Comparison of ENCODE assay signal across 35 cellular contexts in the genomic region with DNA sequence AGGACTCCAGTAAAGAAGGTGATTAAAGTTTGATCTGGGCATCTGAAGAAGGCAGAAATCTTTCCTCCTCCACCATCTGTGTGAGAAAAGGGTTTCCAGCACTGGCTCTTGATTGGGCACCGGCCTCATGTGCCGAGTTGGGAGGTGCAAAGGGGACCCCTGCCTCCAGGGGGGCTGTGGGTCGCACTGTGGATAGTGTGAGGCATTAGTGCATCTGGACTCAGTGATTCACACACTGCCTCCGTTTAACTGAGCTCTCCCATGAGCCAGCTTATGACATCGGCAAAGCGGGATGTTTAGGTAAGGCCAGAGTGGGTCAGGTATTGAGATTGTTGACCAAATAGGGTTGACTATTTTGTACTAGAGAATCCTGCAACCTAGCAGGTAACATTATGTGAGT. TPM values are rescaled to one million over a fixed set of nuclear protein-coding genes. Genes with fewer than 3 reads are reported as not detected.
"Had no signal": no experiment of that assay in that cellular context is flagged by ENCODE, and none has a peak within 500 bp of the region (broad histone marks: within the 10 kb centered on the region; RNA-seq: fewer than 3 reads in every experiment).

No MANE protein-coding gene starts in this region.

- H3K4me3 ChIP-seq: breast epithelium, esophagus squamous epithelium, lower lobe of right lung, mucosa of descending colon, smooth muscle cell, upper lobe of left lung had no signal

- H3K36me3 ChIP-seq: breast epithelium, neutrophil had no signal

- H3K4me2 ChIP-seq: SK-N-SH had no signal

- DNase-seq: activated CD4-positive, alpha-beta memory T cell treated with anti-CD3 and anti-CD28 coated beads for 36 hours; activated CD4-positive, alpha-beta T cell treated with anti-CD3 and anti-CD28 coated beads, Interleukin-2, amount 10 ng/mL, durations not matched to agents 24 days and 14 days; activated CD4-positive, CD25-positive, alpha-beta regulatory T cell treated with anti-CD3 and anti-CD28 coated beads, Interleukin-2, amount 50 U/mL, for 72 hours; activated CD8-positive, alpha-beta memory T cell treated with anti-CD3 and anti-CD28 coated beads, Interleukin-2, amount 50 U/mL, for 48 hours; activated gamma-delta T cell; activated naive CD4-positive, alpha-beta T cell treated with anti-CD3 and anti-CD28 coated beads, Interleukin-2, amount 10 ng/mL, durations not matched to agents 7 days and 5 days; activated naive CD8-positive, alpha-beta T cell treated with anti-CD3 and anti-CD28 coated beads, Interleukin-2, amount 10 ng/mL, durations not matched to agents 7 days and 5 days; activated T-cell treated with anti-CD3 and anti-CD28 coated beads, Interleukin-2, amount 50 U/mL, for 24 hours; dermis blood vessel endothelial cell; effector CD4-positive, alpha-beta T cell; esophagus squamous epithelium; glutamatergic neuron; immature natural killer cell; kidney; lower lobe of right lung; mesendoderm; mucosa of descending colon; naive B cell; nephron progenitor cell; SK-N-SH; stimulated activated CD4-positive, alpha-beta T cell treated with anti-CD3 and anti-CD28 coated beads, Interleukin-1b, Interleukin-23, amount 100 ng/mL, for 48 hours; stimulated activated CD4-positive, alpha-beta T cell treated with anti-CD3 and anti-CD28 coated beads, Interleukin-4, amount 100 ng/mL, for 4 hours; stimulated activated CD8-positive, alpha-beta memory T cell treated with anti-CD3 and anti-CD28 coated beads, Interleukin-4, amount 100 ng/mL, for 48 hours; stimulated activated naive CD8-positive, alpha-beta T cell treated with anti-CD3 and anti-CD28 coated beads, Interleukin-15, amount 100 ng/mL, for 72 hours; substantia nigra; SW 1271; T-helper 17 cell; T1000; upper lobe of left lung had no signal

- H3K27me3 ChIP-seq: breast epithelium, esophagus squamous epithelium, upper lobe of left lung had no signal

- H3K4me1 ChIP-seq: breast epithelium, lower lobe of right lung, upper lobe of left lung had no signal

- H3K27ac ChIP-seq: neutrophil had no signal

- H3K9me3 ChIP-seq: breast epithelium, esophagus squamous epithelium, lower lobe of right lung, mucosa of descending colon, neutrophil, SK-N-SH, upper lobe of left lung had no signal

- ATAC-seq: mucosa of descending colon; stimulated activated memory B cell treated with anti-CD40 and anti-IgM and Interleukin-4, amounts not matched to agents 10 μg/mL and 1 μg/mL and 100 μg/mL, for 72 hours; stimulated activated naive CD8-positive, alpha-beta T cell treated with anti-CD3 and anti-CD28 coated beads, Interleukin-15, amount 100 ng/mL, for 72 hours; T-helper 17 cell had no signal

- H3K9ac ChIP-seq: SK-N-SH had no signal

RNA-seq across cellular contexts. Expression of a gene that starts 8.9 kb away (rescaled TPM):
- polyA plus RNA-seq: immature natural killer cell had no signal

RNA-seq across cellular contexts. Expression of a gene that starts 59.3 kb away (rescaled TPM):
- total RNA-seq: activated CD4-positive, alpha-beta T cell treated with anti-CD3 and anti-CD28 coated beads, Interleukin-2, amount 10 ng/mL, durations not matched to agents 24 days and 14 days; dermis blood vessel endothelial cell; frontal cortex; osteocyte; smooth muscle cell; T-helper 17 cell had no signal
- polyA plus RNA-seq: immature natural killer cell had no signal
